Comparison of ENCODE assay signal across 28 cellular contexts in the genomic region with DNA sequence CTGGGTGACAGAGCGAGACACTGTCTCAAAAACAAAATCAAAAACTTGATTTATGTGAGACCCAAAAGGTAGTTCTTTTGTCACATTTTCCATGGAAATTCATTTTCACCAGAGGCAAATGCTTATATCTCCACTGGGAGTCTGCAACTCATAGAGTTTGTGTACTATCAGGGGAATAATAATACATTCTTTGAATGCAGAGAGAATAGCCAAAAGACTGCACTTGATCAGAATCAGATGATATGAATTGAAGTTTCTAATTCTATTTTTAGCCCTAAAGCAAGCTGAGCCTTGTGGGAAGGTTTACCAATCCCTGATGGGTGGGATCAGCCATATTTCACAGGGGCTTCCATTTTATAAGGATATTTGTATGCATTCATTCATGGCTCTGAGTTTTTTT.
"Had no signal": no experiment of that assay in that cellular context is flagged by ENCODE, and none has a peak within 500 bp of the region (broad histone marks: within the 10 kb centered on the region; RNA-seq: fewer than 3 reads in every experiment).

No MANE protein-coding gene starts in this region.

- H3K27ac ChIP-seq: breast epithelium, cardiac muscle cell, colonic mucosa, foreskin keratinocyte, gastroesophageal sphincter, heart right ventricle, hepatocyte had no signal

- DNase-seq: activated CD4-positive, alpha-beta memory T cell treated with anti-CD3 and anti-CD28 coated beads for 36 hours; activated CD4-positive, alpha-beta T cell treated with anti-CD3 and anti-CD28 coated beads for 36 hours; activated CD4-positive, alpha-beta T cell treated with anti-CD3 and anti-CD28 coated beads, Interleukin-2, amount 10 ng/mL, durations not matched to agents 24 days and 14 days; activated CD4-positive, CD25-positive, alpha-beta regulatory T cell; activated CD4-positive, CD25-positive, alpha-beta regulatory T cell treated with anti-CD3 and anti-CD28 coated beads, Interleukin-2, amount 50 U/mL, for 72 hours; activated CD8-positive, alpha-beta memory T cell treated with anti-CD3 and anti-CD28 coated beads, Interleukin-2, amount 10 ng/mL, durations not matched to agents 7 days and 5 days; activated CD8-positive, alpha-beta memory T cell treated with anti-CD3 and anti-CD28 coated beads, Interleukin-2, amount 50 U/mL, for 4 hours; activated CD8-positive, alpha-beta T cell treated with anti-CD3 and anti-CD28 coated beads, Interleukin-2, amount 10 ng/mL, durations not matched to agents 7 days and 5 days; activated effector memory CD4-positive, alpha-beta T cell treated with anti-CD3 and anti-CD28 coated beads, Interleukin-2, amount 50 U/mL, for 16 hours; activated naive CD4-positive, alpha-beta T cell treated with anti-CD3 and anti-CD28 coated beads for 36 hours; activated naive CD8-positive, alpha-beta T cell treated with anti-CD3 and anti-CD28 coated beads, Interleukin-2, amount 10 ng/mL, durations not matched to agents 7 days and 5 days; activated T-cell treated with anti-CD3 and anti-CD28 coated beads, Interleukin-2, amount 50 U/mL, for 1 hour; activated T-cell treated with anti-CD3 and anti-CD28 coated beads, Interleukin-2, amount 50 U/mL, for 48 hours; amniotic stem cell; anterior cingulate cortex; central memory CD4-positive, alpha-beta T cell; cerebellar nuclear complex; colonic mucosa; effector CD8-positive, alpha-beta T cell; foreskin keratinocyte; heart right ventricle; T-helper 2 cell had no signal

- H3K36me3 ChIP-seq: breast epithelium, cardiac muscle cell, colonic mucosa, gastroesophageal sphincter, heart right ventricle had no signal

- H3K4me3 ChIP-seq: breast epithelium, cardiac muscle cell, colonic mucosa, gastroesophageal sphincter, heart right ventricle, hepatocyte had no signal

- H3K27me3 ChIP-seq: breast epithelium, cardiac muscle cell, colonic mucosa, gastroesophageal sphincter, heart right ventricle, hepatocyte had no signal

- ATAC-seq: activated CD4-positive, alpha-beta T cell treated with anti-CD3 and anti-CD28 coated beads for 36 hours; activated CD8-positive, alpha-beta memory T cell treated with anti-CD3 and anti-CD28 coated beads, Interleukin-2, amount 10 ng/mL, durations not matched to agents 7 days and 5 days; activated CD8-positive, alpha-beta T cell treated with anti-CD3 and anti-CD28 coated beads, Interleukin-2, amount 10 ng/mL, durations not matched to agents 7 days and 5 days; activated naive CD4-positive, alpha-beta T cell treated with anti-CD3 and anti-CD28 coated beads, Interleukin-2, amount 50 U/mL, for 72 hours; esophagus mucosa; foreskin keratinocyte; gastroesophageal sphincter; heart right ventricle had no signal

- H3K4me1 ChIP-seq: breast epithelium, colonic mucosa, foreskin keratinocyte, gastroesophageal sphincter had no signal

- H3K9me3 ChIP-seq: colonic mucosa had no signal
